11 cellular contexts compared by ENCODE assay signal in genomic region chr1:54122131-54122751, GRCh38. TPM values are rescaled to one million over a fixed set of nuclear protein-coding genes. Genes with fewer than 3 reads are reported as not detected.
DNase-seq lines count a peak whose midpoint lies in the region; ATAC-seq and TF ChIP-seq lines count a peak whose summit lies in the region.
"Had no signal": no experiment of that assay in that cellular context is flagged by ENCODE, and none has a peak within 500 bp of the region (broad histone marks: within the 10 kb centered on the region; RNA-seq: fewer than 3 reads in every experiment).

No MANE protein-coding gene starts in this region.

- no peaks in the 10 kb centered on the region for H4K20me1 ChIP-seq in GM23248 (ENCODE audit: insufficient read depth)

- peak overlapping the region; percentile 54 for H3K27ac Mint-ChIP-seq in glutamatergic neuron (ENCODE audit: unreplicated experiment)

- H3K27me3 ChIP-seq in GM23248 (replicated peaks; ENCODE audit: insufficient read depth) (no peaks in the 10 kb centered on the region), psoas muscle (ENCODE audit: insufficient read depth in 3 of 3, low read length in 2 of 3) (no peaks in the 10 kb centered on the region)
- H3K27me3 ChIP-seq: body of pancreas had no signal

- no peak overlapping the region for H3K4me2 ChIP-seq in GM23248 (ENCODE audit: unreplicated experiment)

- H3K4me3 ChIP-seq in GM23248 (no peak overlapping the region), psoas muscle (peak overlapping the region; percentile 57)
- H3K4me3 ChIP-seq: body of pancreas had no signal

- H3K36me3 Mint-ChIP-seq in glutamatergic neuron (ENCODE audit: unreplicated experiment) = no peaks in the 10 kb centered on the region

- H3K79me2 ChIP-seq in GM23248 (ENCODE audit: insufficient read depth) = no peaks in the 10 kb centered on the region

- peak overlapping the region; percentile 82 for H3K9ac ChIP-seq in GM23248

- peaks cover 21% of the 10 kb centered on the region for H3F3A ChIP-seq in GM23248 (ENCODE audit: insufficient read depth)

- in situ Hi-C loops in GM23248 (cut with MboI) = loop anchor here (25.0 kb wide), 2 partner anchors 365 to 690 kb away; partner anchors contain the start of gene TTC22

- DNase-seq in GM23248 (no peak), HuH-7.5 (ENCODE audit: low spot score) (peak; percentile 52), glutamatergic neuron (no peak), psoas muscle (no peak), posterior vena cava (ENCODE audit: low spot score) (no peak)
- DNase-seq: NCI-H187 had no signal

- H2AFZ ChIP-seq in GM23248 = no peak overlapping the region; the same call in 1 of the 2 replicates

- no peaks in the 10 kb centered on the region for H3K9me3 Mint-ChIP-seq in glutamatergic neuron (ENCODE audit: unreplicated experiment)

- H3K4me3 Mint-ChIP-seq in glutamatergic neuron (ENCODE audit: unreplicated experiment) = peak overlapping the region; percentile 46

- H3K4me1 ChIP-seq in GM23248 (ENCODE audit: insufficient read depth) (peaks cover 21% of the 10 kb centered on the region), psoas muscle (peaks cover 9% of the 10 kb centered on the region)

- TF ChIP-seq CTCF in glutamatergic neuron (IDR thresholded peaks at IDR 0.05; ENCODE audit: partially characterized antibody, unreplicated experiment) = no peak
- no peak for TF ChIP-seq CTCF in psoas muscle (IDR thresholded peaks at IDR 0.05)

- ATAC-seq in psoas muscle = no peak
- ATAC-seq in HG03139 (IDR thresholded peaks at IDR 0.05; ENCODE audit: unreplicated experiment) = no peak
- no peak for ATAC-seq in HG03039 (IDR thresholded peaks at IDR 0.05; ENCODE audit: unreplicated experiment)

- no peaks in the 10 kb centered on the region for H3K9me3 ChIP-seq in GM23248 (ENCODE audit: low read depth)
- H3K9me3 ChIP-seq in psoas muscle = no peaks in the 10 kb centered on the region
- H3K9me3 ChIP-seq: body of pancreas had no signal

- no peaks in the 10 kb centered on the region for H3K9me2 ChIP-seq in GM23248 (ENCODE audit: insufficient read depth)

- peaks cover 6% of the 10 kb centered on the region for H3K27me3 Mint-ChIP-seq in glutamatergic neuron (ENCODE audit: unreplicated experiment)

- peaks cover 5% of the 10 kb centered on the region for H3K4me1 Mint-ChIP-seq in glutamatergic neuron (ENCODE audit: low read depth, unreplicated experiment)

- WGBS in GM23248 (ENCODE audit: low coverage in 1 of 2, low lambda C conversion rate in 2 of 2, missing lambda C conversion rate in 2 of 2), 2 experiments = 67 to 69% methylated on average over 12 to 13 of the region's 14 CpGs
- 29 to 59% (median 33%) methylated on average over 14 of the region's 14 CpGs for WGBS in psoas muscle, 3 donors

- intact Hi-C loops in psoas muscle (cut with DNase I) (loop anchor here (1.0 to 10.0 kb wide), 6 partner anchors 80 to 693 kb away; partner anchors contain the start of genes SSBP3 (in 2 of the 2), CYB5RL (in 1 of the 2) and MRPL37 (in 1 of the 2)), posterior vena cava (cut with DNase I) (loop anchor here (10.0 kb wide), 2 partner anchors 73 to 283 kb away; partner anchors contain the start of gene SSBP3 (in 2 of the 2))

- no peak overlapping the region for H3K27ac ChIP-seq in GM23248
- no peak overlapping the region for H3K27ac ChIP-seq in psoas muscle

- H3K36me3 ChIP-seq in GM23248 (ENCODE audit: low read depth) = no peaks in the 10 kb centered on the region
- H3K36me3 ChIP-seq in psoas muscle (ENCODE audit: insufficient read depth in 1 of 2, low read depth in 1 of 2) = no peaks in the 10 kb centered on the region

RNA-seq across cellular contexts. Expression of gene CDCP2, which starts 30.6 kb away (rescaled TPM):
- not detected in 2 replicates for total RNA-seq in GM23248 (2014; rRNA removed; shearing (Covaris generic))
- polyA plus RNA-seq in GM23248 (2016; fragmentation: Nextera tagmentation; extraction: Ambion mirVana) (not detected in 2 replicates), psoas muscle (not detected)
- total RNA-seq in glutamatergic neuron (ENCODE audit: unreplicated experiment) (not detected), psoas muscle (not detected), posterior vena cava (under 1 TPM; 0.51 to 0.86 TPM)
- total RNA-seq: body of pancreas, esophagus mucosa had no signal
- polyA plus RNA-seq: keratinocyte had no signal
